10 cellular contexts compared by ENCODE assay signal in the genomic region with DNA sequence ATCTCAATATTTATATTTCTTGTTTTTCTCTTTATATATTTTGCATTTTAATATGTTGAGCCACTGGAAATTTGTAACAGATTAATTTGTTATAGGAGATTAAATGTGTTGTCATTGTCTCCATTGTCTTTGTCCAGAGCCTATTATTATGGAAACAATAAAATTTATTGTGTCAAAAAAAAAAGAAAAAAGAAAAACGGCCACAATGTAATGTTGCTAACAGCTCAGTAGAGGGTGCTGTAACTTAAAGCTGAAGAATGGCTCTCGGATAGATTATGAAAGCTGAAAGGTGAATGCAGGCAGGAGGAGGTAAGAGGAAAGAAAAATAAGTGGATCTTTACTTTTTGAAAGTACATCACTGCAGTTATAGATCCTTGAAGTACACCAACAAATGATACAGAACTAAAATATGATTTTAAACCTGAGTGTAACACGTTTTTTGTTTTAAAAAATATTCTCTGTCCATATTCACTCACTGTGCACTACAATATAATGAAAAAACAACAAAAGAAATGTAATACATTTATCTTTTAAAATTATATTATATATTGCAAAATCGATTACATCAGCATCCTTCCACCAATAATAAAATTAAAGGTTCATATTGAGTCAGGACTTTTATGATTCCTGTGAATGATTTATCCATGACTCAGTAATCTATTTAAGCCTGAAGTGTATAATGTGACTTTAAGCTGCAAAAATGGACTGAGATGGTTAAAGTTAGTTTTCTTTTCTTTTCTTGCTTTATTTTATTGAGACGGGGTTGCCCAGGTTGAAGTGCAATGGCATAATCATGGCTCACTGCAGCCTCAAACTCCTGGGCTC. TPM values are rescaled to one million over a fixed set of nuclear protein-coding genes. Genes with fewer than 3 reads are reported as not detected.
DNase-seq lines count a peak whose midpoint lies in the region; ATAC-seq, FAIRE-seq and TF ChIP-seq lines count a peak whose summit lies in the region.
"Not testable (repeated sequence)": the region's sequence is repeated elsewhere in the genome, so short reads cannot be mapped to it uniquely, and the experiment has no call there.
"Had no signal": no experiment of that assay in that cellular context is flagged by ENCODE, and none has a peak within 500 bp of the region (broad histone marks: within the 10 kb centered on the region; RNA-seq: fewer than 3 reads in every experiment).

No MANE protein-coding gene starts in this region.

- in situ Hi-C loops in KBM-7 (cut with MboI; ENCODE audit: low pct_unique_long_range_greater_than_20kb, low sequenced_read_pairs) = not testable (repeated sequence)

- POLR2A ChIA-PET in endothelial cell of umbilical vein (lab: Charles Lee) = not testable (repeated sequence)

- TF ChIP-seq CTCF in WI38 (IDR thresholded peaks at IDR 0.05; ENCODE audit: low read depth, low read length) (peak; percentile 33; the same call in 1 of the 2 replicates), endothelial cell of umbilical vein (IDR thresholded peaks at IDR 0.05; ENCODE audit: extremely low read depth in 1 of 2, insufficient read depth in 1 of 2, low read depth in 1 of 2, low read length in 2 of 2) (peak; percentile 6 to 30), right lobe of liver (IDR thresholded peaks at IDR 0.05) (peak; percentile 21 to 64 (median 62))

- dilution Hi-C loops in endothelial cell of umbilical vein (cut with MboI; ENCODE audit: extremely low pct_ligation_motif_present, low sequenced_read_pairs) = not testable (repeated sequence)

- not testable (repeated sequence) for H3K36me3 ChIP-seq in endothelial cell of umbilical vein (ENCODE audit: control insufficient read depth in 2 of 2, extremely low read depth in 1 of 2, insufficient read depth in 2 of 2, low read length in 2 of 2); right lobe of liver

- H3K27ac ChIP-seq in endothelial cell of umbilical vein (ENCODE audit: insufficient read depth, low read depth, low read length); right lobe of liver: not testable (repeated sequence)

- not testable (repeated sequence) for H3K27me3 ChIP-seq in endothelial cell of umbilical vein (ENCODE audit: control insufficient read depth in 2 of 2, insufficient read depth in 2 of 2, low read length in 2 of 2); right lobe of liver

- intact Hi-C loops in endothelial cell of umbilical vein (cut with micrococcal nuclease); right lobe of liver (cut with DNase I): not testable (repeated sequence)

- CTCF ChIA-PET in endothelial cell of umbilical vein (lab: Charles Lee) = interaction anchor here (0.7 to 1.3 kb wide), 2 partner anchors 429 to 433 kb away, joined by 3 to 10 read pairs; no protein-coding TSS in a partner anchor

- not testable (repeated sequence) for BruUV-seq in endothelial cell of umbilical vein (replicated peaks; lab: Mats Ljungman, UMichigan)

- H4K20me1 ChIP-seq in endothelial cell of umbilical vein (replicated peaks; ENCODE audit: control insufficient read depth, extremely low read depth, insufficient read depth, low read length) = not testable (repeated sequence)

- FAIRE-seq in endothelial cell of umbilical vein (lab: Jason Lieb, UNC) = peak; percentile 40

- not testable (repeated sequence) for H2AFZ ChIP-seq in endothelial cell of umbilical vein (ENCODE audit: low read depth, low read length)

- not testable (repeated sequence) for H3K9me1 ChIP-seq in endothelial cell of umbilical vein (replicated peaks; ENCODE audit: control insufficient read depth, extremely low read depth, insufficient read depth, low read length)

- H3K4me3 Mint-ChIP-seq in stimulated activated naive CD8-positive, alpha-beta T cell treated with anti-CD3 and anti-CD28 coated beads, Interleukin-15, amount 100 ng/mL, for 72 hours = not testable (repeated sequence)

- H3K9me3 ChIP-seq in endothelial cell of umbilical vein (replicated peaks; ENCODE audit: control insufficient read depth, insufficient read depth, low read length); right lobe of liver: not testable (repeated sequence)

- not testable (repeated sequence) for H3K9ac ChIP-seq in endothelial cell of umbilical vein (replicated peaks; ENCODE audit: extremely low read depth, insufficient read depth, low read length)

- H3K27me3 Mint-ChIP-seq in stimulated activated naive CD8-positive, alpha-beta T cell treated with anti-CD3 and anti-CD28 coated beads, Interleukin-15, amount 100 ng/mL, for 72 hours = peaks cover 17% of the 10 kb centered on the region

- not testable (repeated sequence) for H3K4me3 ChIP-seq in WI38 (ENCODE audit: low read depth, low read length); endothelial cell of umbilical vein (replicated peaks in 1 of 3; ENCODE audit: insufficient read depth in 1 of 3, low read depth in 1 of 3, low read length in 3 of 3); right lobe of liver

- H3K9me3 Mint-ChIP-seq in stimulated activated naive CD8-positive, alpha-beta T cell treated with anti-CD3 and anti-CD28 coated beads, Interleukin-15, amount 100 ng/mL, for 72 hours = not testable (repeated sequence)

- ATAC-seq in GM21447 (IDR thresholded peaks at IDR 0.05; ENCODE audit: unreplicated experiment) (peak; percentile 63), right lobe of liver (peak; percentile 72 to 83 (median 77))
- peak; percentile 57 for ATAC-seq in stimulated activated naive CD8-positive, alpha-beta T cell treated with anti-CD3 and anti-CD28 coated beads, Interleukin-15, amount 100 ng/mL, for 72 hours

- not testable (repeated sequence) for H3K79me2 ChIP-seq in endothelial cell of umbilical vein (ENCODE audit: control insufficient read depth, insufficient read depth, low read length)

- not testable (repeated sequence) for TF ChIP-seq POLR2A in endothelial cell of umbilical vein (IDR thresholded peaks at IDR 0.05; ENCODE audit: low read depth, low read length); right lobe of liver (IDR thresholded peaks at IDR 0.05)

- H3K4me2 ChIP-seq in endothelial cell of umbilical vein (ENCODE audit: insufficient read depth, low read length) = not testable (repeated sequence)

- WGBS in right lobe of liver (ENCODE audit: insufficient coverage, low coverage, low lambda C conversion rate, missing lambda C conversion rate) = 4% methylated on average over 4 of the region's 5 CpGs

- peak; percentile 9 for DNase-seq in DMS153 treated with DMSO at 0.1 percent for 48 hours (lab: John Stamatoyannopoulos, UW; ENCODE audit: unreplicated experiment)
- DNase-seq in KBM-7 = peak; percentile 37
- DNase-seq in NCI-H526 treated with DMSO at 0.1 percent for 48 hours (lab: John Stamatoyannopoulos, UW) = peak; percentile 12
- DNase-seq in endothelial cell of umbilical vein (ENCODE audit: low read depth, low spot score); right lobe of liver; stimulated activated naive CD8-positive, alpha-beta T cell treated with anti-CD3 and anti-CD28 coated beads, Interleukin-15, amount 100 ng/mL, for 72 hours: not testable (repeated sequence)

- not testable (repeated sequence) for H3K27ac Mint-ChIP-seq in stimulated activated naive CD8-positive, alpha-beta T cell treated with anti-CD3 and anti-CD28 coated beads, Interleukin-15, amount 100 ng/mL, for 72 hours

- not testable (repeated sequence) for H3K4me1 Mint-ChIP-seq in stimulated activated naive CD8-positive, alpha-beta T cell treated with anti-CD3 and anti-CD28 coated beads, Interleukin-15, amount 100 ng/mL, for 72 hours

- H3K4me1 ChIP-seq in endothelial cell of umbilical vein (ENCODE audit: control insufficient read depth, extremely low read depth, insufficient read depth, low read length); right lobe of liver: not testable (repeated sequence)

RNA-seq across cellular contexts. Expression of a gene that starts 14.7 kb away (rescaled TPM):
- 44.5 and 45.8 TPM in 2 replicates for total RNA-seq in endothelial cell of umbilical vein
- 12.9 and 16.9 TPM in 2 replicates for polyA plus RNA-seq in endothelial cell of umbilical vein
- 19.6 and 20.2 TPM in 2 replicates for polyA plus RNA-seq in endothelial cell of umbilical vein (2011; cell fraction: cytosol; rRNA removed)
- polyA plus RNA-seq in endothelial cell of umbilical vein (2011; cell fraction: nucleus; rRNA removed) = 26.6 and 34.8 TPM in 2 replicates
- polyA plus RNA-seq in endothelial cell of umbilical vein (2012) = 26.9 and 34.4 TPM in 2 replicates
- 31.5 and 32.2 TPM in 2 replicates for polyA minus RNA-seq in endothelial cell of umbilical vein
- 38.8 TPM for polyA minus RNA-seq in endothelial cell of umbilical vein (2011; cell fraction: cytosol; rRNA and poly(A)+ RNA removed)
- polyA minus RNA-seq in endothelial cell of umbilical vein (2011; cell fraction: nucleus; rRNA and poly(A)+ RNA removed) = 51.9 and 57.4 TPM in 2 replicates
- 1 to 10 TPM; 1.1 to 3.9 (median 2.5) TPM for total RNA-seq in right lobe of liver

RNA-seq across cellular contexts. Expression of a gene that starts 29.0 kb away (rescaled TPM):
- total RNA-seq in endothelial cell of umbilical vein = not detected in 2 replicates
- not detected in 2 replicates for polyA plus RNA-seq in endothelial cell of umbilical vein
- polyA plus RNA-seq in endothelial cell of umbilical vein (2011; cell fraction: cytosol; rRNA removed) = not detected in 2 replicates
- not detected in 2 replicates for polyA plus RNA-seq in endothelial cell of umbilical vein (2011; cell fraction: nucleus; rRNA removed)
- polyA plus RNA-seq in endothelial cell of umbilical vein (2012) = not detected in 2 replicates
- polyA minus RNA-seq in endothelial cell of umbilical vein = not detected in 2 replicates
- polyA minus RNA-seq in endothelial cell of umbilical vein (2011; cell fraction: cytosol; rRNA and poly(A)+ RNA removed) = not detected
- not detected in 2 replicates for polyA minus RNA-seq in endothelial cell of umbilical vein (2011; cell fraction: nucleus; rRNA and poly(A)+ RNA removed)
- not detected for total RNA-seq in right lobe of liver
- total RNA-seq: cardiac septum, pulmonary artery endothelial cell had no signal
